In genomic region chr4:159298502-159298901, GRCh38 we compare ENCODE assay signal across 11 cellular contexts.
DNase-seq lines count a peak whose midpoint lies in the region; ATAC-seq and TF ChIP-seq lines count a peak whose summit lies in the region.
"Had no signal": no experiment of that assay in that cellular context is flagged by ENCODE, and none has a peak within 500 bp of the region (broad histone marks: within the 10 kb centered on the region; RNA-seq: fewer than 3 reads in every experiment).

No MANE protein-coding gene starts in this region.

- H3K4me1 ChIP-seq in foreskin keratinocyte: peaks cover 47% of the 10 kb centered on the region

- ATAC-seq in GM21381 (IDR thresholded peaks at IDR 0.05; ENCODE audit: unreplicated experiment) (peak; percentile 82), HG03558 (IDR thresholded peaks at IDR 0.05; ENCODE audit: extremely low read depth, unreplicated experiment) (peak; percentile 69), foreskin keratinocyte (peak; percentile 94), HG03097 (IDR thresholded peaks at IDR 0.05; ENCODE audit: low FRiP score, unreplicated experiment) (no peak)

- DNase-seq in EH (ENCODE audit: low read depth) (peak; percentile 91), foreskin keratinocyte (peak; percentile 77 to 91), SIG-M5 (lab: John Stamatoyannopoulos, UW) (no peak), SHP77 (lab: John Stamatoyannopoulos, UW) (no peak)
- DNase-seq in stimulated activated CD4-positive, alpha-beta T cell treated with anti-CD3 and anti-CD28 coated beads, Interleukin-2, amount 100 ng/mL, for 24 hours: no peak
- DNase-seq: activated effector memory CD4-positive, alpha-beta T cell treated with anti-CD3 and anti-CD28 coated beads, Interleukin-2, amount 50 U/mL, for 16 hours; NCI-H446; stimulated activated CD8-positive, alpha-beta memory T cell treated with anti-CD3 and anti-CD28 coated beads, Interleukin-4, amount 100 ng/mL, for 48 hours had no signal

- no peaks in the 10 kb centered on the region for H3K27me3 ChIP-seq in foreskin keratinocyte

- no peak for TF ChIP-seq CTCF in foreskin keratinocyte (conservative IDR thresholded peaks at IDR 0.05)

- peak overlapping the region; percentile 33 for H3K27ac ChIP-seq in foreskin keratinocyte

Comparison
In these comparisons a context has a peak if more than half of its experiments do, and no peak if none do; other contexts are left out.
1. DNase-seq: peak in EH (single experiment) and foreskin keratinocyte (2 of 2); none in SIG-M5 (single experiment), stimulated activated CD4-positive, alpha-beta T cell treated with anti-CD3 and anti-CD28 coated beads, Interleukin-2, amount 100 ng/mL, for 24 hours (0 of 2) and SHP77 (0 of 2).